In the genomic region with DNA sequence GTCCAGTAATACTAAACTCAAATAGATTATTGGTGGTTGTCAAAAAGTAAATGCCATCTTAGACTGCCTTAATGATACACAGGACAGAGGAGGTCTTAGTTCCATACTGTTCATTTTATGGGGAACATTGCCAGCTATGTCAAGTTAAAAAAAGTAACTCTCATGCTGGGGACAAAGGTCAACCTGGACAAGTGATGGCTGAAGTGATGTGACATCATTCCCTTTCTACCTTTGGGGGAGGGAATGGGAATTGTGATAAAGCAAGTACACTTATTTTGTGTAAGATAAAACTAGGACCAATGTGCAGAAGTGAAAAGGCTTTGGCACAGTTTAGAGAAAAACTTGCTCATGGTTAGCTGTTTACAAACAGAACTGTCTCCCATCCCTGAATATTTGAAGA, we compare ENCODE assay signal across 21 cellular contexts. TPM values are rescaled to one million over a fixed set of nuclear protein-coding genes. Genes with fewer than 3 reads are reported as not detected.
DNase-seq lines count a peak whose midpoint lies in the region; ATAC-seq, FAIRE-seq and TF ChIP-seq lines count a peak whose summit lies in the region.
"Had no signal": no experiment of that assay in that cellular context is flagged by ENCODE, and none has a peak within 500 bp of the region (broad histone marks: within the 10 kb centered on the region; RNA-seq: fewer than 3 reads in every experiment).

No MANE protein-coding gene starts in this region.

- no peak overlapping the region for H3K9ac ChIP-seq in liver (ENCODE audit: low read depth in 1 of 2, low read length in 2 of 2)

- H3K4me3 ChIP-seq in hepatocyte (no peak overlapping the region), liver (ENCODE audit: low read depth in 1 of 3, low read length in 3 of 3) (no peak overlapping the region), small intestine (ENCODE audit: low read depth in 1 of 2, low read length in 2 of 2) (no peak overlapping the region)

- H3K79me2 ChIP-seq in hepatocyte, result no peaks in the 10 kb centered on the region

- peaks cover 4% of the 10 kb centered on the region for H3K36me3 ChIP-seq in hepatocyte (replicated peaks; ENCODE audit: insufficient read depth, low read depth)
- H3K36me3 ChIP-seq in liver (ENCODE audit: control insufficient read depth in 4 of 4, insufficient read depth in 3 of 4, low read depth in 1 of 4, low read length in 3 of 4), result peaks cover 5 to 73% (median 40%) of the 10 kb centered on the region in 4 donors
- H3K36me3 ChIP-seq in small intestine (ENCODE audit: control insufficient read depth in 2 of 2, insufficient read depth in 2 of 2, low read length in 2 of 2), result peaks cover 18 to 25% of the 10 kb centered on the region in 2 donors

- TF ChIP-seq RAD21 in liver (IDR thresholded peaks at IDR 0.05), result peak in 1 of 2 donors; percentile 26

- H3K9me2 ChIP-seq in hepatocyte (replicated peaks; ENCODE audit: insufficient read depth), result no peaks in the 10 kb centered on the region

- H3K4me1 ChIP-seq in hepatocyte (ENCODE audit: insufficient read depth) (no peaks in the 10 kb centered on the region), liver (ENCODE audit: control insufficient read depth in 4 of 4, insufficient read depth in 4 of 4, low read length in 3 of 4) (peaks cover 0 to 12% (median 0%) of the 10 kb centered on the region in 4 donors), small intestine (ENCODE audit: control insufficient read depth in 2 of 2, insufficient read depth in 1 of 2, low read depth in 1 of 2, low read length in 1 of 2) (no peaks in the 10 kb centered on the region)
- H3K4me1 ChIP-seq: BE2C had no signal

- H3K27ac ChIP-seq in hepatocyte, result no peak overlapping the region
- H3K27ac ChIP-seq in liver (ENCODE audit: low read depth in 1 of 2, low read length in 2 of 2), result peak overlapping the region in 1 of 2 donors; percentile 49
- H3K27ac ChIP-seq in small intestine (ENCODE audit: low read depth in 1 of 2, low read length in 1 of 2), result no peak overlapping the region

- no peaks in the 10 kb centered on the region for H4K20me1 ChIP-seq in hepatocyte (ENCODE audit: insufficient read depth, poor library complexity, severe bottlenecking)

- H3K9me3 ChIP-seq in hepatocyte (ENCODE audit: low read depth) (no peaks in the 10 kb centered on the region), liver (ENCODE audit: control insufficient read depth in 4 of 4, low read length in 3 of 4) (no peaks in the 10 kb centered on the region), small intestine (ENCODE audit: control insufficient read depth, low read depth) (no peaks in the 10 kb centered on the region)
- H3K9me3 ChIP-seq: BE2C had no signal

- no peak for FAIRE-seq in small intestine (lab: Jason Lieb, UNC)
- FAIRE-seq: GM12892, GM18507 had no signal

- no peak overlapping the region for H3K4me2 ChIP-seq in hepatocyte

- DNase-seq in DMS53 (lab: John Stamatoyannopoulos, UW) (peak; percentile 34), DMS53 treated with DMSO at 0.1 percent for 48 hours (lab: John Stamatoyannopoulos, UW; ENCODE audit: unreplicated experiment) (no peak), hepatocyte (ENCODE audit: low spot score) (peak; percentile 19), small intestine (peak; percentile 44)
- no peak for DNase-seq in activated effector memory CD4-positive, alpha-beta T cell treated with anti-CD3 and anti-CD28 coated beads, Interleukin-2, amount 50 U/mL, for 16 hours
- DNase-seq: 8988T; BE2C; C1 segment of cervical spinal cord; CD4-positive, CD25-positive, alpha-beta regulatory T cell; CD8-positive, alpha-beta memory T cell; COR-L47; DMS 273 treated with DMSO at 0.1 percent for 48 hours; DMS79; GDM1; GOT3; H9 had no signal

- H2AFZ ChIP-seq in hepatocyte, result no peak overlapping the region

- H3K27me3 ChIP-seq in hepatocyte, result no peaks in the 10 kb centered on the region
- no peaks in the 10 kb centered on the region for H3K27me3 ChIP-seq in liver (ENCODE audit: control insufficient read depth in 4 of 4, insufficient read depth in 4 of 4, low read length in 3 of 4)
- no peaks in the 10 kb centered on the region for H3K27me3 ChIP-seq in small intestine (ENCODE audit: control insufficient read depth in 2 of 2, insufficient read depth in 2 of 2, low read length in 2 of 2)
- H3K27me3 ChIP-seq: BE2C had no signal

- TF ChIP-seq CTCF in hepatocyte (IDR thresholded peaks at IDR 0.05; ENCODE audit: poor library complexity) (no peak), liver (IDR thresholded peaks at IDR 0.05; ENCODE audit: low read depth, low read length, missing input control) (no peak)

- ATAC-seq in GM18520 (IDR thresholded peaks at IDR 0.05; ENCODE audit: unreplicated experiment) (no peak), GM19324 (IDR thresholded peaks at IDR 0.05; ENCODE audit: low FRiP score, unreplicated experiment) (no peak)

TF ChIP-seq in liver, 16 proteins besides CTCF, POLR2A, EP300 and RAD21:
- TF ChIP-seq GABPA (IDR thresholded peaks at IDR 0.05 in 1 of 2, conservative IDR thresholded peaks at IDR 0.05 in 1 of 2) (no peak), EGR1 (IDR thresholded peaks at IDR 0.05; ENCODE audit: low read depth in 2 of 2) (no peak), FOXA2 (IDR thresholded peaks at IDR 0.05) (no peak), SP1 (IDR thresholded peaks at IDR 0.05) (peak; percentile 58), JUND (IDR thresholded peaks at IDR 0.05) (peak; percentile 54 to 57), HNF4G (IDR thresholded peaks at IDR 0.05) (peak; percentile 55), YY1 (IDR thresholded peaks at IDR 0.05) (no peak), FOXA1 (IDR thresholded peaks at IDR 0.05) (no peak), TAF1 (conservative IDR thresholded peaks at IDR 0.05) (no peak), HNF4A (conservative IDR thresholded peaks at IDR 0.05) (peak; percentile 80 to 82), NR2F2 (IDR thresholded peaks at IDR 0.05) (no peak), RXRA (IDR thresholded peaks at IDR 0.05) (peak; percentile 28 to 32)
- TF ChIP-seq, protein P1, sequence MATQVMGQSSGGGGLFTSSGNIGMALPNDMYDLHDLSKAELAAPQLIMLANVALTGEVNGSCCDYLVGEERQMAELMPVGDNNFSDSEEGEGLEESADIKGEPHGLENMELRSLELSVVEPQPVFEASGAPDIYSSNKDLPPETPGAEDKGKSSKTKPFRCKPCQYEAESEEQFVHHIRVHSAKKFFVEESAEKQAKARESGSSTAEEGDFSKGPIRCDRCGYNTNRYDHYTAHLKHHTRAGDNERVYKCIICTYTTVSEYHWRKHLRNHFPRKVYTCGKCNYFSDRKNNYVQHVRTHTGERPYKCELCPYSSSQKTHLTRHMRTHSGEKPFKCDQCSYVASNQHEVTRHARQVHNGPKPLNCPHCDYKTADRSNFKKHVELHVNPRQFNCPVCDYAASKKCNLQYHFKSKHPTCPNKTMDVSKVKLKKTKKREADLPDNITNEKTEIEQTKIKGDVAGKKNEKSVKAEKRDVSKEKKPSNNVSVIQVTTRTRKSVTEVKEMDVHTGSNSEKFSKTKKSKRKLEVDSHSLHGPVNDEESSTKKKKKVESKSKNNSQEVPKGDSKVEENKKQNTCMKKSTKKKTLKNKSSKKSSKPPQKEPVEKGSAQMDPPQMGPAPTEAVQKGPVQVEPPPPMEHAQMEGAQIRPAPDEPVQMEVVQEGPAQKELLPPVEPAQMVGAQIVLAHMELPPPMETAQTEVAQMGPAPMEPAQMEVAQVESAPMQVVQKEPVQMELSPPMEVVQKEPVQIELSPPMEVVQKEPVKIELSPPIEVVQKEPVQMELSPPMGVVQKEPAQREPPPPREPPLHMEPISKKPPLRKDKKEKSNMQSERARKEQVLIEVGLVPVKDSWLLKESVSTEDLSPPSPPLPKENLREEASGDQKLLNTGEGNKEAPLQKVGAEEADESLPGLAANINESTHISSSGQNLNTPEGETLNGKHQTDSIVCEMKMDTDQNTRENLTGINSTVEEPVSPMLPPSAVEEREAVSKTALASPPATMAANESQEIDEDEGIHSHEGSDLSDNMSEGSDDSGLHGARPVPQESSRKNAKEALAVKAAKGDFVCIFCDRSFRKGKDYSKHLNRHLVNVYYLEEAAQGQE (IDR thresholded peaks at IDR 0.05), result no peak
- TF ChIP-seq, protein P2, sequence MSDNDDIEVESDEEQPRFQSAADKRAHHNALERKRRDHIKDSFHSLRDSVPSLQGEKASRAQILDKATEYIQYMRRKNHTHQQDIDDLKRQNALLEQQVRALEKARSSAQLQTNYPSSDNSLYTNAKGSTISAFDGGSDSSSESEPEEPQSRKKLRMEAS (IDR thresholded peaks at IDR 0.05), result no peak
- TF ChIP-seq, protein P3, sequence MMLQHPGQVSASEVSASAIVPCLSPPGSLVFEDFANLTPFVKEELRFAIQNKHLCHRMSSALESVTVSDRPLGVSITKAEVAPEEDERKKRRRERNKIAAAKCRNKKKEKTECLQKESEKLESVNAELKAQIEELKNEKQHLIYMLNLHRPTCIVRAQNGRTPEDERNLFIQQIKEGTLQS (IDR thresholded peaks at IDR 0.05), result no peak
- TF ChIP-seq, protein P4, sequence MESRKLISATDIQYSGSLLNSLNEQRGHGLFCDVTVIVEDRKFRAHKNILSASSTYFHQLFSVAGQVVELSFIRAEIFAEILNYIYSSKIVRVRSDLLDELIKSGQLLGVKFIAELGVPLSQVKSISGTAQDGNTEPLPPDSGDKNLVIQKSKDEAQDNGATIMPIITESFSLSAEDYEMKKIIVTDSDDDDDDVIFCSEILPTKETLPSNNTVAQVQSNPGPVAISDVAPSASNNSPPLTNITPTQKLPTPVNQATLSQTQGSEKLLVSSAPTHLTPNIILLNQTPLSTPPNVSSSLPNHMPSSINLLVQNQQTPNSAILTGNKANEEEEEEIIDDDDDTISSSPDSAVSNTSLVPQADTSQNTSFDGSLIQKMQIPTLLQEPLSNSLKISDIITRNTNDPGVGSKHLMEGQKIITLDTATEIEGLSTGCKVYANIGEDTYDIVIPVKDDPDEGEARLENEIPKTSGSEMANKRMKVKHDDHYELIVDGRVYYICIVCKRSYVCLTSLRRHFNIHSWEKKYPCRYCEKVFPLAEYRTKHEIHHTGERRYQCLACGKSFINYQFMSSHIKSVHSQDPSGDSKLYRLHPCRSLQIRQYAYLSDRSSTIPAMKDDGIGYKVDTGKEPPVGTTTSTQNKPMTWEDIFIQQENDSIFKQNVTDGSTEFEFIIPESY (IDR thresholded peaks at IDR 0.05), result no peak

RNA-seq across cellular contexts. Expression of gene SNORC, which starts 24.0 kb away (rescaled TPM):
- total RNA-seq in hepatocyte, result 1.4 and 2.2 TPM in 2 replicates
- polyA plus RNA-seq in hepatocyte, result 5.9 and 7.5 TPM in 2 replicates
- 10 to 100 TPM in 1 of 2 donors, 1 to 10 TPM in 1; 2.7 to 12.3 TPM for total RNA-seq in liver
- 10 to 100 TPM in 1 of 2 donors, 1 to 10 TPM in 1; 2.4 to 10.5 TPM for polyA plus RNA-seq in liver
- 10 to 100 TPM in 2 of 3 donors, 1 to 10 TPM in 1; 6.3 to 16.5 (median 11.6) TPM for polyA plus RNA-seq in small intestine
- polyA plus RNA-seq: CD8-positive, alpha-beta memory T cell had no signal

Comparison
In these comparisons a context has a peak if more than half of its experiments do, and no peak if none do; other contexts are left out.
1. DNase-seq: peak in DMS53 (single experiment), hepatocyte (single experiment) and small intestine (single experiment); none in DMS53 treated with DMSO at 0.1 percent for 48 hours (single experiment) and activated effector memory CD4-positive, alpha-beta T cell treated with anti-CD3 and anti-CD28 coated beads, Interleukin-2, amount 50 U/mL, for 16 hours (single experiment).